In the genomic region with DNA sequence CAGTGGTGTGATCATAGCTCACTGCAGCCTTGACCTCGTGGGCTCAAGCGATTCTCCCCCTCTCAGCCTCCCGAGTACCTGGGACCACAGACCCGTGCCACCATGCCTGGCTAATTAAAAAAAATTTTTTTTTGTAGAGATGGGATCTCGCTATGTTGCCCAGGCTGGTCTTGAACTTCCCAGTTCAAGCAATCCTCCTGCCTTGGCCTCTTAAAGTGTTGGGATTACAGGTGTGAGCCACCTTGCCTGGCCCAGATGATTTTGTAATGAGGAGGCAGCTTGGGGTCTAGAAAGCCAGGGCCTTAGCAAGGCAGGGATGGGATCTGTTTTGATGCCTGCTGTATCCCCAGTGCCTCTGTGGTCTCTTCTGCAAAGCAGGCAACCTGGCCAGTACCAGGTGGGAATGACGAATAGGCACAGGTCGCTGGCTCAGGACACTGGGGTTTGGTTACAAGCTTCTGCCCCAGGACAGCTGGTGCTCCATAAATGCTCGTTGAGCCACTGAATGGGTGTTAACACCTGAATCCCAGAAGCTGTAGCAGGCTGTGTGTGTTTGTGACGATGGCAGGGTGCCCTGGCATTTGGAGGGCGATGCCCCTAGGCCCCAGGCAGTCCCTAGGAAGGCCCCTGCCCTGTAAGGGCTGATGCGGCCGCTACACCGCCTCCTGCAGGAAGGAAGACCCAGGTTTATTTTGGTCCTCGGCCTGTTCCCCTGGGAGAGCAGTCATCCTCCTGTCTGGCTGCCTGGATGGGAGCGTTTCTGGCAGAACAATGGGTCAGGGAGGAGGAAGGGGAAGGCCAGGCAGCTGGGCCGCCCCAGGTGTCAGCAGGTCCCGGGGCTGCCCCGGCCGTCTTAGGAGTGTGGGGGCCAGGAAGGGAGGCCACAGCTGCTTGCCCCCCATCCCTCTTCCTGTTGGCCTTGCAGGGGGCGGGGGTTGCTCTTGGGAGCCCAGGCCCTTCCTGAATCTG, we compare ENCODE assay signal across 13 cellular contexts. TPM values are rescaled to one million over a fixed set of nuclear protein-coding genes. Genes with fewer than 3 reads are reported as not detected.
DNase-seq lines count a peak whose midpoint lies in the region; ATAC-seq and TF ChIP-seq lines count a peak whose summit lies in the region.
"Had no signal": no experiment of that assay in that cellular context is flagged by ENCODE, and none has a peak within 500 bp of the region (broad histone marks: within the 10 kb centered on the region; RNA-seq: fewer than 3 reads in every experiment).

No MANE protein-coding gene starts in this region.

- no peak for TF ChIP-seq POLR2A in esophagus muscularis mucosa (IDR thresholded peaks at IDR 0.05; ENCODE audit: low read depth)

- H3K27me3 Mint-ChIP-seq in activated CD4-positive, alpha-beta memory T cell treated with anti-CD3 and anti-CD28 coated beads, Interleukin-2, amount 10 ng/mL, durations not matched to agents 7 days and 5 days: no peaks in the 10 kb centered on the region
- no peaks in the 10 kb centered on the region for H3K27me3 Mint-ChIP-seq in activated CD4-positive, alpha-beta memory T cell treated with anti-CD3 and anti-CD28 coated beads for 36 hours
- no peaks in the 10 kb centered on the region for H3K27me3 Mint-ChIP-seq in activated naive CD4-positive, alpha-beta T cell treated with anti-CD3 and anti-CD28 coated beads, Interleukin-2, amount 10 ng/mL, durations not matched to agents 7 days and 5 days

- no peak overlapping the region for H3K4me3 Mint-ChIP-seq in activated CD4-positive, alpha-beta memory T cell treated with anti-CD3 and anti-CD28 coated beads, Interleukin-2, amount 10 ng/mL, durations not matched to agents 7 days and 5 days
- no peak overlapping the region for H3K4me3 Mint-ChIP-seq in activated CD4-positive, alpha-beta memory T cell treated with anti-CD3 and anti-CD28 coated beads for 36 hours
- H3K4me3 Mint-ChIP-seq in activated naive CD4-positive, alpha-beta T cell treated with anti-CD3 and anti-CD28 coated beads, Interleukin-2, amount 10 ng/mL, durations not matched to agents 7 days and 5 days: no peak overlapping the region
- H3K4me3 Mint-ChIP-seq: mesothelial cell of epicardium had no signal

- H3K9me3 Mint-ChIP-seq in activated CD4-positive, alpha-beta memory T cell treated with anti-CD3 and anti-CD28 coated beads, Interleukin-2, amount 10 ng/mL, durations not matched to agents 7 days and 5 days: no peaks in the 10 kb centered on the region
- no peaks in the 10 kb centered on the region for H3K9me3 Mint-ChIP-seq in activated CD4-positive, alpha-beta memory T cell treated with anti-CD3 and anti-CD28 coated beads for 36 hours
- H3K9me3 Mint-ChIP-seq in activated naive CD4-positive, alpha-beta T cell treated with anti-CD3 and anti-CD28 coated beads, Interleukin-2, amount 10 ng/mL, durations not matched to agents 7 days and 5 days: no peaks in the 10 kb centered on the region
- H3K9me3 Mint-ChIP-seq: mesothelial cell of epicardium had no signal

- peak in 1 of 3 experiments; percentile 34 for TF ChIP-seq CTCF in esophagus muscularis mucosa (IDR thresholded peaks at IDR 0.05)

- H3K36me3 ChIP-seq in esophagus muscularis mucosa (peaks cover 0 to 18% (median 15%) of the 10 kb centered on the region in 4 donors), mucosa of rectum (ENCODE audit: control insufficient read depth in 2 of 2, insufficient read depth in 2 of 2, low read length in 2 of 2) (peaks cover 0 to 11% of the 10 kb centered on the region in 2 donors)
- H3K36me3 ChIP-seq: thoracic aorta had no signal

- H3K4me1 Mint-ChIP-seq in activated CD4-positive, alpha-beta memory T cell treated with anti-CD3 and anti-CD28 coated beads, Interleukin-2, amount 10 ng/mL, durations not matched to agents 7 days and 5 days: peaks cover 2% of the 10 kb centered on the region
- H3K4me1 Mint-ChIP-seq in activated CD4-positive, alpha-beta memory T cell treated with anti-CD3 and anti-CD28 coated beads for 36 hours (ENCODE audit: low read depth): no peaks in the 10 kb centered on the region
- no peaks in the 10 kb centered on the region for H3K4me1 Mint-ChIP-seq in activated naive CD4-positive, alpha-beta T cell treated with anti-CD3 and anti-CD28 coated beads, Interleukin-2, amount 10 ng/mL, durations not matched to agents 7 days and 5 days
- H3K4me1 Mint-ChIP-seq: mesothelial cell of epicardium had no signal

- no peak for DNase-seq in activated CD4-positive, alpha-beta memory T cell treated with anti-CD3 and anti-CD28 coated beads, Interleukin-2, amount 10 ng/mL, durations not matched to agents 7 days and 5 days
- no peak for DNase-seq in activated CD4-positive, alpha-beta memory T cell treated with anti-CD3 and anti-CD28 coated beads for 36 hours
- DNase-seq in esophagus muscularis mucosa (ENCODE audit: extremely low spot score): no peak
- no peak for DNase-seq in NCI-H446 treated with DMSO at 0.1 percent for 48 hours (lab: John Stamatoyannopoulos, UW)
- DNase-seq in activated naive CD4-positive, alpha-beta T cell treated with anti-CD3 and anti-CD28 coated beads, Interleukin-2, amount 10 ng/mL, durations not matched to agents 7 days and 5 days: no peak
- no peak for DNase-seq in NCI-H187 (lab: John Stamatoyannopoulos, UW)
- DNase-seq: activated naive CD4-positive, alpha-beta T cell treated with anti-CD3 and anti-CD28 coated beads, Interleukin-2, amount 50 U/mL, for 16 hours; NCI-H748 treated with DMSO at 0.1 percent for 48 hours had no signal

- H3K27ac Mint-ChIP-seq in activated CD4-positive, alpha-beta memory T cell treated with anti-CD3 and anti-CD28 coated beads, Interleukin-2, amount 10 ng/mL, durations not matched to agents 7 days and 5 days: peak overlapping the region; percentile 16
- H3K27ac Mint-ChIP-seq in activated CD4-positive, alpha-beta memory T cell treated with anti-CD3 and anti-CD28 coated beads for 36 hours: no peak overlapping the region
- no peak overlapping the region for H3K27ac Mint-ChIP-seq in activated naive CD4-positive, alpha-beta T cell treated with anti-CD3 and anti-CD28 coated beads, Interleukin-2, amount 10 ng/mL, durations not matched to agents 7 days and 5 days
- H3K27ac Mint-ChIP-seq: mesothelial cell of epicardium had no signal

- intact Hi-C loops in activated CD4-positive, alpha-beta memory T cell treated with anti-CD3 and anti-CD28 coated beads for 36 hours (cut with micrococcal nuclease): no loop called here
- intact Hi-C loops in esophagus muscularis mucosa (cut with DNase I): no loop called here

- 67% methylated on average over 7 of the region's 20 CpGs for WGBS in esophagus muscularis mucosa

- peak overlapping the region; percentile 79 to 86 (median 82) for H3K27ac ChIP-seq in esophagus muscularis mucosa (replicated peaks in 1 of 4)
- H3K27ac ChIP-seq in mucosa of rectum (ENCODE audit: low read depth in 2 of 2, low read length in 2 of 2): peak overlapping the region; percentile 7 to 61
- H3K27ac ChIP-seq: KMS-11, thoracic aorta had no signal

- POLR2A ChIA-PET in activated CD4-positive, alpha-beta memory T cell treated with anti-CD3 and anti-CD28 coated beads, Interleukin-2, amount 10 ng/mL, durations not matched to agents 7 days and 5 days (lab: Charles Lee): no interaction called here
- POLR2A ChIA-PET in activated CD4-positive, alpha-beta memory T cell treated with anti-CD3 and anti-CD28 coated beads for 36 hours (lab: Charles Lee): no interaction called here

- H3K36me3 Mint-ChIP-seq in activated CD4-positive, alpha-beta memory T cell treated with anti-CD3 and anti-CD28 coated beads, Interleukin-2, amount 10 ng/mL, durations not matched to agents 7 days and 5 days (ENCODE audit: low read depth): peaks cover 8% of the 10 kb centered on the region
- H3K36me3 Mint-ChIP-seq in activated CD4-positive, alpha-beta memory T cell treated with anti-CD3 and anti-CD28 coated beads for 36 hours: peaks cover 6% of the 10 kb centered on the region
- H3K36me3 Mint-ChIP-seq in activated naive CD4-positive, alpha-beta T cell treated with anti-CD3 and anti-CD28 coated beads, Interleukin-2, amount 10 ng/mL, durations not matched to agents 7 days and 5 days: peaks cover 14% of the 10 kb centered on the region

- CTCF ChIA-PET in activated CD4-positive, alpha-beta memory T cell treated with anti-CD3 and anti-CD28 coated beads, Interleukin-2, amount 10 ng/mL, durations not matched to agents 7 days and 5 days (lab: Charles Lee): interaction anchor here (1.0 to 3.0 kb wide), 2 partner anchors 12 to 13 kb away, joined by 3 to 7 read pairs; no protein-coding TSS in a partner anchor
- CTCF ChIA-PET in activated CD4-positive, alpha-beta memory T cell treated with anti-CD3 and anti-CD28 coated beads for 36 hours (lab: Charles Lee): no interaction called here
- CTCF ChIA-PET in activated naive CD4-positive, alpha-beta T cell treated with anti-CD3 and anti-CD28 coated beads, Interleukin-2, amount 10 ng/mL, durations not matched to agents 7 days and 5 days (lab: Charles Lee): no interaction called here

- H3K9me3 ChIP-seq in esophagus muscularis mucosa (no peaks in the 10 kb centered on the region), mucosa of rectum (ENCODE audit: control insufficient read depth in 2 of 2, low read length in 2 of 2) (no peaks in the 10 kb centered on the region)
- H3K9me3 ChIP-seq: thoracic aorta had no signal

- H3K4me3 ChIP-seq in esophagus muscularis mucosa: no peak overlapping the region
- H3K4me3 ChIP-seq in mucosa of rectum (ENCODE audit: low read length in 2 of 2): no peak overlapping the region
- H3K4me3 ChIP-seq: thoracic aorta had no signal

- peak; percentile 7 for TF ChIP-seq EP300 in esophagus muscularis mucosa (IDR thresholded peaks at IDR 0.05)

- no peaks in the 10 kb centered on the region for H3K27me3 ChIP-seq in esophagus muscularis mucosa
- H3K27me3 ChIP-seq in mucosa of rectum (ENCODE audit: control insufficient read depth in 2 of 2, insufficient read depth in 2 of 2, low read length in 2 of 2): no peaks in the 10 kb centered on the region

- H3K9ac ChIP-seq in mucosa of rectum (ENCODE audit: low read depth in 1 of 2, low read length in 2 of 2): no peak overlapping the region
- H3K9ac ChIP-seq: KMS-11 had no signal

- no peak for ATAC-seq in HG03025 (IDR thresholded peaks at IDR 0.05; ENCODE audit: low FRiP score, unreplicated experiment)

- peaks cover 24 to 51% (median 46%) of the 10 kb centered on the region in 4 donors for H3K4me1 ChIP-seq in esophagus muscularis mucosa
- peaks cover 0 to 4% of the 10 kb centered on the region in 2 donors for H3K4me1 ChIP-seq in mucosa of rectum (ENCODE audit: control insufficient read depth in 2 of 2, insufficient read depth in 2 of 2, low read length in 2 of 2)

RNA-seq across cellular contexts. Expression of a gene that starts 8.6 kb away (rescaled TPM):
- 10 to 100 TPM; 18.4 to 18.6 TPM for total RNA-seq in activated CD4-positive, alpha-beta memory T cell treated with anti-CD3 and anti-CD28 coated beads, Interleukin-2, amount 10 ng/mL, durations not matched to agents 7 days and 5 days
- 10 to 100 TPM; 17.2 to 17.4 TPM for total RNA-seq in activated CD4-positive, alpha-beta memory T cell treated with anti-CD3 and anti-CD28 coated beads for 36 hours
- 10 to 100 TPM in 3 of 4 donors, 1 to 10 TPM in 1; 5.5 to 16.5 (median 13.2) TPM for total RNA-seq in esophagus muscularis mucosa

RNA-seq across cellular contexts. Expression of a gene that starts 22.2 kb away (rescaled TPM):
- 10 to 100 TPM; 67.1 to 68.7 TPM for total RNA-seq in activated CD4-positive, alpha-beta memory T cell treated with anti-CD3 and anti-CD28 coated beads, Interleukin-2, amount 10 ng/mL, durations not matched to agents 7 days and 5 days
- total RNA-seq in activated CD4-positive, alpha-beta memory T cell treated with anti-CD3 and anti-CD28 coated beads for 36 hours: 10 to 100 TPM; 72.9 to 74.7 TPM
- 10 to 100 TPM; 22.8 to 59.2 (median 42.8) TPM for total RNA-seq in esophagus muscularis mucosa
